Comparison of ENCODE assay signal across 9 cellular contexts in the genomic region with DNA sequence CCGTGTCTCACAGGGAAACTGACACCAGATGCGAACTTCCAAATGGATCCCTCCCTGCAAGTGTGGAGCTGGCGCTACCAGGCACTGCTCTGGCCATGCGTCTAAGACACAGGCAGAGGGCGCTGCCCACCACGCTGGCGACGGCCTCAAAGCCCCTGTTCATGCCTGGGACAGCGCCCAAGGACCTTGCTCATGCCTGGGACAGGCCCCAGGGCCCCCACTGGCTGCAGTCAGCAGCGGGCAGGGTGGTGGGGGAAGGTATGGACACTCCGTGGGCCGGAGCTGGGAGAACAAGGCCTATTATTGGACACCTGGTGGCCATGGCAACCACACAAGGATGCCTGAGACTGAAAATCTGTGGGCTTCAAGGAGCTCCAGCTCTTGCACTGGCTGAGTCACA. TPM values are rescaled to one million over a fixed set of nuclear protein-coding genes. Genes with fewer than 3 reads are reported as not detected.
DNase-seq lines count a peak whose midpoint lies in the region; ATAC-seq and TF ChIP-seq lines count a peak whose summit lies in the region.
"Had no signal": no experiment of that assay in that cellular context is flagged by ENCODE, and none has a peak within 500 bp of the region (broad histone marks: within the 10 kb centered on the region; RNA-seq: fewer than 3 reads in every experiment).

No MANE protein-coding gene starts in this region.

- ATAC-seq in Right ventricle myocardium inferior (peak; percentile 55), mucosa of descending colon (peak; percentile 74), GM19395 (IDR thresholded peaks at IDR 0.05; ENCODE audit: unreplicated experiment) (no peak)

- no peak for DNase-seq in Right ventricle myocardium inferior (ENCODE audit: missing footprints)
- no peak for DNase-seq in cardiac septum (ENCODE audit: low spot score)
- DNase-seq in NCI-H345 treated with DMSO at 0.1 percent for 48 hours (lab: John Stamatoyannopoulos, UW; ENCODE audit: unreplicated experiment): peak; percentile 28
- DNase-seq in activated CD8-positive, alpha-beta memory T cell treated with anti-CD3 and anti-CD28 coated beads for 1 hour (ENCODE audit: extremely low read depth in 1 of 2, low read depth in 1 of 2): peak; percentile 31 to 38
- DNase-seq in epidermal melanocyte (ENCODE audit: insufficient read length, low spot score): peak; percentile 75
- DNase-seq in mucosa of descending colon: peak in 2 of 3 donors; percentile 69 to 76
- peak in 45 of 49 donors; percentile 6 to 82 (median 54) for DNase-seq in substantia nigra (lab: John Stamatoyannopoulos, UW)
- DNase-seq: naive B cell had no signal

- H3K9me3 ChIP-seq in mucosa of descending colon: no peaks in the 10 kb centered on the region

- intact Hi-C loops in Right ventricle myocardium inferior (cut with DNase I) (loop anchor here (1.0 kb wide), 1 partner anchor 29 kb away; no protein-coding TSS in a partner anchor), cardiac septum (cut with DNase I) (loop anchor here (1.0 kb wide), 1 partner anchor 29 kb away; no protein-coding TSS in a partner anchor), mucosa of descending colon (cut with DNase I, micrococcal nuclease) (no loop called here)

- H3K4me1 ChIP-seq in mucosa of descending colon (ENCODE audit: low read depth): no peaks in the 10 kb centered on the region

- no peak overlapping the region for H3K27ac ChIP-seq in substantia nigra (ENCODE audit: low read depth, low read length, poor library complexity, severe bottlenecking)

- no peak overlapping the region for H3K4me3 ChIP-seq in mucosa of descending colon

- peak; percentile 69 for TF ChIP-seq CTCF in mucosa of descending colon (IDR thresholded peaks at IDR 0.05)

- no peaks in the 10 kb centered on the region for H3K36me3 ChIP-seq in mucosa of descending colon (ENCODE audit: low read depth)

RNA-seq across cellular contexts. Expression of gene ZG16B, which starts 8.8 kb away (rescaled TPM):
- total RNA-seq in Right ventricle myocardium inferior: 0.35 TPM
- not detected for total RNA-seq in cardiac septum
- 10 to 100 TPM in 2 of 3 donors, 1 to 10 TPM in 1; 6.8 to 40.7 (median 24.3) TPM for total RNA-seq in mucosa of descending colon

RNA-seq across cellular contexts. Expression of gene PRSS22, which starts 19.0 kb away (rescaled TPM):
- total RNA-seq in Right ventricle myocardium inferior: not detected
- total RNA-seq in cardiac septum: not detected
- 10 to 100 TPM in 1 of 3 donors, 1 to 10 TPM in 2; 1.6 to 29.0 (median 1.9) TPM for total RNA-seq in mucosa of descending colon

RNA-seq across cellular contexts. Expression of gene PRSS21, which starts 21.9 kb away (rescaled TPM):
- not detected for total RNA-seq in Right ventricle myocardium inferior
- total RNA-seq in cardiac septum: not detected
- total RNA-seq in mucosa of descending colon: 1 to 10 TPM in 1 of 3 donors, under 1 TPM in 2; 0.51 to 4.1 (median 0.58) TPM

RNA-seq across cellular contexts. Expression of gene PRSS41, which starts 40.7 kb away (rescaled TPM):
- total RNA-seq in Right ventricle myocardium inferior (not detected), cardiac septum (not detected), mucosa of descending colon (not detected)

RNA-seq across cellular contexts. Expression of gene FLYWCH2, which starts 44.1 kb away (rescaled TPM):
- total RNA-seq in Right ventricle myocardium inferior (31.3 TPM), cardiac septum (20.8 TPM), mucosa of descending colon (10 to 100 TPM; 23.3 to 26.9 (median 25.3) TPM)

Comparison
In these comparisons a context has a peak if more than half of its experiments do, and no peak if none do; other contexts are left out.
1. DNase-seq: peak in NCI-H345 treated with DMSO at 0.1 percent for 48 hours (single experiment), activated CD8-positive, alpha-beta memory T cell treated with anti-CD3 and anti-CD28 coated beads for 1 hour (2 of 2), epidermal melanocyte (single experiment), mucosa of descending colon (2 of 3) and substantia nigra (45 of 49); none in Right ventricle myocardium inferior (single experiment) and cardiac septum (single experiment).
2. intact Hi-C loops: an anchor here in Right ventricle myocardium inferior (1.0 kb wide) and cardiac septum (1.0 kb wide); none called in mucosa of descending colon.